Comparison of ENCODE assay signal across 19 cellular contexts in the genomic region with DNA sequence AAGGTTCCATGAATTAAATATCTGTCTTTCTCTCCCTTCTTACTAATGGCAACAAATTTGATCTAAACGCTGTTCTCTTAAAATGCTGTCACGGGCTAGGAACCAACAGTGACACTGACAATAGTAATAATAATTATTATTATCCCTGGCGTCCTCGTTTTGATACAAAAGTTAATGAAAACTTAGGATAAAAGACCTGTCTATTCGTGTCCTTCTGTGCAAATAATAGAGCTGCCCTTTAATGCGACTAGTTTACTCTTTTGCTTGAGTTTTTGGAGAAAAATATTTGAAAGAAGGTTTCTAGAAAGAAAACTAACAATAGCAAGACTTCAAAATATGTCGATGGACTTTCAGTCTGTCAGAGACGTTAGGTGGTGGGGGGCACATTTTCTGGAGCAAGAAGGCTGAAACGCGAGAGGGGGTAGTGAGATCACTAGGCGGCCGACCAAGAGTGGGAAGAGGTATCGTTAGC. TPM values are rescaled to one million over a fixed set of nuclear protein-coding genes. Genes with fewer than 3 reads are reported as not detected.
DNase-seq lines count a peak whose midpoint lies in the region; ATAC-seq, FAIRE-seq and TF ChIP-seq lines count a peak whose summit lies in the region.
"Had no signal": no experiment of that assay in that cellular context is flagged by ENCODE, and none has a peak within 500 bp of the region (broad histone marks: within the 10 kb centered on the region; RNA-seq: fewer than 3 reads in every experiment).

No MANE protein-coding gene starts in this region.

- H3K4me3 ChIP-seq in iPS DF 6.9 (ENCODE audit: low read length) (peak overlapping the region; percentile 54; the same call in 1 of the 2 replicates), kidney (ENCODE audit: low read length in 2 of 2) (no peak overlapping the region), tibial nerve (peak overlapping the region in 2 of 4 donors; percentile 14 to 46)

- peaks cover 0 to 2% of the 10 kb centered on the region in 2 donors for H3K36me3 Mint-ChIP-seq in CD14-positive monocyte
- H3K36me3 Mint-ChIP-seq in T-helper 17 cell (ENCODE audit: low read depth) = peaks cover 5% of the 10 kb centered on the region
- H3K36me3 Mint-ChIP-seq in osteocyte (ENCODE audit: unreplicated experiment) = no peaks in the 10 kb centered on the region

- TF ChIP-seq CTCF in CD14-positive monocyte (IDR thresholded peaks at IDR 0.05) (no peak), osteocyte (IDR thresholded peaks at IDR 0.05) (no peak), kidney (IDR thresholded peaks at IDR 0.05; ENCODE audit: borderline replicate concordance, extremely low read depth, insufficient read depth) (no peak), tibial nerve (IDR thresholded peaks at IDR 0.05) (no peak)

- H3K27me3 ChIP-seq in iPS DF 6.9 (ENCODE audit: control insufficient read depth, insufficient read depth, low read length) = peaks cover 66% of the 10 kb centered on the region
- H3K27me3 ChIP-seq in tibial nerve = peaks cover 4 to 97% of the 10 kb centered on the region in 2 donors

- TF ChIP-seq EP300 in tibial nerve (IDR thresholded peaks at IDR 0.05) = no peak

- TF ChIP-seq POLR2A in tibial nerve (IDR thresholded peaks at IDR 0.05) = no peak

- H3K9me3 ChIP-seq in T-helper 17 cell (ENCODE audit: control insufficient read depth, low read length, poor library complexity, severe bottlenecking) (no peaks in the 10 kb centered on the region), iPS DF 6.9 (ENCODE audit: control insufficient read depth, insufficient read depth, low read length) (no peaks in the 10 kb centered on the region), kidney (ENCODE audit: control insufficient read depth in 1 of 2, low read length in 2 of 2) (no peaks in the 10 kb centered on the region), tibial nerve (no peaks in the 10 kb centered on the region)
- H3K9me3 ChIP-seq: heart right ventricle, tibial artery had no signal

- FAIRE-seq in kidney (lab: Jason Lieb, UNC) = no peak
- FAIRE-seq: small intestine had no signal

- H3K4me3 Mint-ChIP-seq in CD14-positive monocyte (peak overlapping the region; percentile 35 to 76), T-helper 17 cell (peak overlapping the region; percentile 57), osteocyte (ENCODE audit: unreplicated experiment) (peak overlapping the region; percentile 35)
- H3K4me3 Mint-ChIP-seq: CD4-positive, alpha-beta T cell had no signal

- no peak overlapping the region for H3K9ac ChIP-seq in kidney (ENCODE audit: low read length in 2 of 2)
- H3K9ac ChIP-seq: parathyroid adenoma had no signal

- WGBS in iPS DF 6.9 (ENCODE audit: insufficient coverage, insufficient read length) = no CpG with 5 or more reads among the region's 13 CpGs
- 4 to 5% methylated on average over 13 of the region's 13 CpGs for WGBS in tibial nerve, 2 donors

- H3K9me3 Mint-ChIP-seq in CD14-positive monocyte (peaks cover 0 to 33% (median 13%) of the 10 kb centered on the region in 7 donors), osteocyte (ENCODE audit: unreplicated experiment) (no peaks in the 10 kb centered on the region)
- H3K9me3 Mint-ChIP-seq: CD4-positive, alpha-beta T cell had no signal

- no peaks in the 10 kb centered on the region for H3K36me3 ChIP-seq in iPS DF 6.9 (ENCODE audit: control insufficient read depth, insufficient read depth, low read length)
- no peaks in the 10 kb centered on the region for H3K36me3 ChIP-seq in kidney (ENCODE audit: control insufficient read depth in 1 of 2, insufficient read depth in 2 of 2, low read length in 2 of 2)
- no peaks in the 10 kb centered on the region for H3K36me3 ChIP-seq in tibial nerve
- H3K36me3 ChIP-seq: heart right ventricle, tibial artery had no signal

- H3K27ac ChIP-seq in iPS DF 6.9 (ENCODE audit: low read length) (no peak overlapping the region), kidney (ENCODE audit: low read depth in 2 of 2, low read length in 2 of 2) (no peak overlapping the region), tibial nerve (no peak overlapping the region)
- H3K27ac ChIP-seq: heart right ventricle, parathyroid adenoma, tibial artery had no signal

- no peak for ATAC-seq in T-helper 17 cell
- no peak for ATAC-seq in GM19395 (IDR thresholded peaks at IDR 0.05; ENCODE audit: unreplicated experiment)

- H3K4me1 Mint-ChIP-seq in CD14-positive monocyte (peaks cover 9% of the 10 kb centered on the region), T-helper 17 cell (peaks cover 11% of the 10 kb centered on the region), osteocyte (ENCODE audit: unreplicated experiment) (peaks cover 20% of the 10 kb centered on the region)

- H3K27ac Mint-ChIP-seq in CD14-positive monocyte (no peak overlapping the region), T-helper 17 cell (no peak overlapping the region), osteocyte (ENCODE audit: unreplicated experiment) (no peak overlapping the region)
- H3K27ac Mint-ChIP-seq: CD4-positive, alpha-beta T cell had no signal

- intact Hi-C loops in CD14-positive monocyte (cut with micrococcal nuclease) (no loop called here), kidney (cut with DNase I) (no loop called here)

- H3K27me3 Mint-ChIP-seq in CD14-positive monocyte (ENCODE audit: low read depth in 3 of 3) = peaks cover 78 to 89% (median 83%) of the 10 kb centered on the region in 3 donors
- H3K27me3 Mint-ChIP-seq in T-helper 17 cell = peaks cover 78% of the 10 kb centered on the region
- H3K27me3 Mint-ChIP-seq in osteocyte (ENCODE audit: unreplicated experiment) = peaks cover 90% of the 10 kb centered on the region

- DNase-seq in CD14-positive monocyte (ENCODE audit: low spot score) (no peak), T-helper 17 cell (no peak), iPS DF 6.9 (ENCODE audit: low read depth, low spot score) (no peak), osteocyte (ENCODE audit: extremely low spot score, unreplicated experiment) (no peak), kidney (no peak), tibial nerve (ENCODE audit: low spot score in 2 of 2) (no peak), activated gamma-delta T cell treated with Interleukin-2 at 50 U/mL for 16 hours (no peak)
- DNase-seq: activated CD4-positive, alpha-beta T cell treated with anti-CD3 and anti-CD28 coated beads, Interleukin-2, amount 50 U/mL, for 48 hours; activated T-cell treated with anti-CD3 and anti-CD28 coated beads, Interleukin-2, amount 50 U/mL, for 48 hours; CD4-positive, alpha-beta T cell; NCI-H187 treated with DMSO at 0.1 percent for 48 hours; RPMI8226; small intestine; tibial artery had no signal

- H3K4me1 ChIP-seq in iPS DF 6.9 (ENCODE audit: control insufficient read depth, insufficient read depth, low read length) (no peaks in the 10 kb centered on the region), kidney (ENCODE audit: control insufficient read depth in 1 of 2, insufficient read depth in 1 of 2, low read depth in 1 of 2, low read length in 2 of 2) (peaks cover 7 to 13% of the 10 kb centered on the region in 2 donors), tibial nerve (peaks cover 0 to 49% (median 14%) of the 10 kb centered on the region in 4 donors)
- H3K4me1 ChIP-seq: parathyroid adenoma had no signal

RNA-seq across cellular contexts. Expression of a gene that starts 4.3 kb away (rescaled TPM):
- not detected for polyA plus RNA-seq in CD14-positive monocyte
- not detected for total RNA-seq in T-helper 17 cell
- not detected in 2 replicates for total RNA-seq in osteocyte
- not detected for total RNA-seq in kidney
- polyA plus RNA-seq in kidney (ENCODE audit: insufficient read depth, low read depth, low replicate concordance) = not detected
- total RNA-seq in tibial nerve = not detected
- total RNA-seq: CD4-positive, alpha-beta T cell; mucosa of gallbladder had no signal
- polyA plus RNA-seq: AG04450, small intestine had no signal
